1 cellular context compared by ENCODE assay signal in the genomic region with DNA sequence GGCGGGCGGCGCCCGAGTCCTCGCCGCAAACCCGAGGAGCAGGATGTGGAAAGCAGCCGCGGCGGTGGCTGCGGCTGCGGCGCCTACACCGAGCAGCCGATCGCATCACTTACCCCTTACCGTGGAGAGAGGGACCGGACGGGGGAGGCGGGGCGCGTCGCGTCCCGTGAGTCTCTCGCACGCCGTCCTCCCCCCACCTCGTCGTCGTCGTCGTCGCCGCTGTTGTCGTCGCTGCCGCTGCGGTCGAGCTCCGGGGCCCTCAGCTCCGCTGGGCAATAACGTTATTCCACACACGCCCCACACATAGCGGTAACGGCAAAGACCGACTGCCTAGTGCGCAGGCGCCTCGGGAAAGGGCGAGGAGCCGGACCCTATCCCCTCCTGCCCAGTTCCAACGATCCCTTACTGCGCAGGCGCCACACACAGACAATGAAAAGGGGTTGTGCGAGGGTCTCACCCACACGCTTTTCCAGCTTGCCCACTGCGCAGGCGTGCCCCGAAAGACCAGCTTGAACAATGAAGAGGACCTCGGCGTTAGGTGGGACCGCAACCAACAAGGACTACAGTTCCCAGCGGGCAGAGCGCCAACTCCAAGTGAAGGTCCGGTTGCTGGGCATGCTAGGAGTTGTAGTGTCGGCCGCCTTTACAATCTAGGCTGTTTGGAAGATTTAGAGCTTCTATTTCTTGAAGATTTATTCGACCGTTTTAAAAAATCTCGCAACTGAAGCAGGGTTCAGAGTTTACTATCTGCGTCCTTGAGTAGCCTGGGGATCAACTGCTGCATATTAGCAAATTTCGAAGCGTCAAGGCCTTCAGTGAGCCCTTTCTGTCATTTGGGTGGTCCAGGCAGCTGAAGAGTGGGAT.
TF ChIP-seq lines count a peak whose summit lies in the region.

A gene (minus strand): TSS at position 355 of the 864 bp plus-strand sequence. CDS start 30,001 bp downstream, outside the sequence.

TF ChIP-seq in K562, 482 proteins besides CTCF, POLR2A, EP300 and RAD21 (continued from another document and continues in another):
- TF ChIP-seq FOXM1 (IDR thresholded peaks at IDR 0.05; ENCODE audit: low read depth) (no peak), FOXM1 (CRISPR knock-in tag; IDR thresholded peaks at IDR 0.05; ENCODE audit: low read depth) (0 out of 2 replicates have a peak, but pooled peaks have one; percentile 34), FOS (IDR thresholded peaks at IDR 0.05; ENCODE audit: extremely low read depth, insufficient read length) (no peak), ZNF764 (CRISPR knock-in tag; IDR thresholded peaks at IDR 0.05; ENCODE audit: low read depth) (no peak), POU5F1 (IDR thresholded peaks at IDR 0.05; ENCODE audit: borderline replicate concordance, low read depth, low read length, partially characterized antibody) (no peak), L3MBTL2 (IDR thresholded peaks at IDR 0.05) (peak; percentile 58), FOSL1 (tag; conservative IDR thresholded peaks at IDR 0.05) (no peak), ZNF699 (CRISPR knock-in tag; IDR thresholded peaks at IDR 0.05; ENCODE audit: insufficient replicate concordance) (no peak), RBM15 (IDR thresholded peaks at IDR 0.05; ENCODE audit: insufficient read depth, low read length) (no peak), ELF1 (tag; IDR thresholded peaks at IDR 0.05) (no peak), NELFE (IDR thresholded peaks at IDR 0.05; ENCODE audit: insufficient read depth, insufficient read length) (no peak), MTA3 (IDR thresholded peaks at IDR 0.05; ENCODE audit: borderline replicate concordance) (peak; percentile 64), GTF2F1 (IDR thresholded peaks at IDR 0.05; ENCODE audit: low read depth, low read length) (no peak), DACH1 (IDR thresholded peaks at IDR 0.05; ENCODE audit: partially characterized antibody) (no peak), SP2 (IDR thresholded peaks at IDR 0.05; ENCODE audit: extremely low read depth, low read depth, low read length, poor library complexity, severe bottlenecking) (no peak), POLR2G (IDR thresholded peaks at IDR 0.05; ENCODE audit: low read depth, low read length) (peak; percentile 91), RHOXF2B (CRISPR knock-in tag; conservative IDR thresholded peaks at IDR 0.05) (no peak), KLF13 (tag; IDR thresholded peaks at IDR 0.05; ENCODE audit: borderline replicate concordance, low read depth) (peak; percentile 56; the same call in 1 of the 2 replicates), JUND (IDR thresholded peaks at IDR 0.05; ENCODE audit: borderline replicate concordance, low read depth, low read length) (0 out of 2 replicates have a peak, but pooled peaks have one; percentile 55), JUND (tag; IDR thresholded peaks at IDR 0.05; ENCODE audit: borderline replicate concordance, low read depth, low read length) (peak; percentile 26; the same call in 1 of the 3 replicates), ESRRB (CRISPR knock-in tag; IDR thresholded peaks at IDR 0.05; ENCODE audit: borderline replicate concordance) (no peak), ZNF197 (CRISPR knock-in tag; IDR thresholded peaks at IDR 0.05; ENCODE audit: low read depth) (peak; percentile 87), ZNF436 (CRISPR knock-in tag; IDR thresholded peaks at IDR 0.05) (no peak), DDX20 (tag; IDR thresholded peaks at IDR 0.05; ENCODE audit: low read depth) (no peak), IRF2 (CRISPR knock-in tag; IDR thresholded peaks at IDR 0.05) (no peak), HNRNPL (IDR thresholded peaks at IDR 0.05; ENCODE audit: low read depth, low read length) (0 out of 2 replicates have a peak, but pooled peaks have one; percentile 19), ZFPM2 (CRISPR knock-in tag; IDR thresholded peaks at IDR 0.05) (no peak)
- TF ChIP-seq, protein P1, sequence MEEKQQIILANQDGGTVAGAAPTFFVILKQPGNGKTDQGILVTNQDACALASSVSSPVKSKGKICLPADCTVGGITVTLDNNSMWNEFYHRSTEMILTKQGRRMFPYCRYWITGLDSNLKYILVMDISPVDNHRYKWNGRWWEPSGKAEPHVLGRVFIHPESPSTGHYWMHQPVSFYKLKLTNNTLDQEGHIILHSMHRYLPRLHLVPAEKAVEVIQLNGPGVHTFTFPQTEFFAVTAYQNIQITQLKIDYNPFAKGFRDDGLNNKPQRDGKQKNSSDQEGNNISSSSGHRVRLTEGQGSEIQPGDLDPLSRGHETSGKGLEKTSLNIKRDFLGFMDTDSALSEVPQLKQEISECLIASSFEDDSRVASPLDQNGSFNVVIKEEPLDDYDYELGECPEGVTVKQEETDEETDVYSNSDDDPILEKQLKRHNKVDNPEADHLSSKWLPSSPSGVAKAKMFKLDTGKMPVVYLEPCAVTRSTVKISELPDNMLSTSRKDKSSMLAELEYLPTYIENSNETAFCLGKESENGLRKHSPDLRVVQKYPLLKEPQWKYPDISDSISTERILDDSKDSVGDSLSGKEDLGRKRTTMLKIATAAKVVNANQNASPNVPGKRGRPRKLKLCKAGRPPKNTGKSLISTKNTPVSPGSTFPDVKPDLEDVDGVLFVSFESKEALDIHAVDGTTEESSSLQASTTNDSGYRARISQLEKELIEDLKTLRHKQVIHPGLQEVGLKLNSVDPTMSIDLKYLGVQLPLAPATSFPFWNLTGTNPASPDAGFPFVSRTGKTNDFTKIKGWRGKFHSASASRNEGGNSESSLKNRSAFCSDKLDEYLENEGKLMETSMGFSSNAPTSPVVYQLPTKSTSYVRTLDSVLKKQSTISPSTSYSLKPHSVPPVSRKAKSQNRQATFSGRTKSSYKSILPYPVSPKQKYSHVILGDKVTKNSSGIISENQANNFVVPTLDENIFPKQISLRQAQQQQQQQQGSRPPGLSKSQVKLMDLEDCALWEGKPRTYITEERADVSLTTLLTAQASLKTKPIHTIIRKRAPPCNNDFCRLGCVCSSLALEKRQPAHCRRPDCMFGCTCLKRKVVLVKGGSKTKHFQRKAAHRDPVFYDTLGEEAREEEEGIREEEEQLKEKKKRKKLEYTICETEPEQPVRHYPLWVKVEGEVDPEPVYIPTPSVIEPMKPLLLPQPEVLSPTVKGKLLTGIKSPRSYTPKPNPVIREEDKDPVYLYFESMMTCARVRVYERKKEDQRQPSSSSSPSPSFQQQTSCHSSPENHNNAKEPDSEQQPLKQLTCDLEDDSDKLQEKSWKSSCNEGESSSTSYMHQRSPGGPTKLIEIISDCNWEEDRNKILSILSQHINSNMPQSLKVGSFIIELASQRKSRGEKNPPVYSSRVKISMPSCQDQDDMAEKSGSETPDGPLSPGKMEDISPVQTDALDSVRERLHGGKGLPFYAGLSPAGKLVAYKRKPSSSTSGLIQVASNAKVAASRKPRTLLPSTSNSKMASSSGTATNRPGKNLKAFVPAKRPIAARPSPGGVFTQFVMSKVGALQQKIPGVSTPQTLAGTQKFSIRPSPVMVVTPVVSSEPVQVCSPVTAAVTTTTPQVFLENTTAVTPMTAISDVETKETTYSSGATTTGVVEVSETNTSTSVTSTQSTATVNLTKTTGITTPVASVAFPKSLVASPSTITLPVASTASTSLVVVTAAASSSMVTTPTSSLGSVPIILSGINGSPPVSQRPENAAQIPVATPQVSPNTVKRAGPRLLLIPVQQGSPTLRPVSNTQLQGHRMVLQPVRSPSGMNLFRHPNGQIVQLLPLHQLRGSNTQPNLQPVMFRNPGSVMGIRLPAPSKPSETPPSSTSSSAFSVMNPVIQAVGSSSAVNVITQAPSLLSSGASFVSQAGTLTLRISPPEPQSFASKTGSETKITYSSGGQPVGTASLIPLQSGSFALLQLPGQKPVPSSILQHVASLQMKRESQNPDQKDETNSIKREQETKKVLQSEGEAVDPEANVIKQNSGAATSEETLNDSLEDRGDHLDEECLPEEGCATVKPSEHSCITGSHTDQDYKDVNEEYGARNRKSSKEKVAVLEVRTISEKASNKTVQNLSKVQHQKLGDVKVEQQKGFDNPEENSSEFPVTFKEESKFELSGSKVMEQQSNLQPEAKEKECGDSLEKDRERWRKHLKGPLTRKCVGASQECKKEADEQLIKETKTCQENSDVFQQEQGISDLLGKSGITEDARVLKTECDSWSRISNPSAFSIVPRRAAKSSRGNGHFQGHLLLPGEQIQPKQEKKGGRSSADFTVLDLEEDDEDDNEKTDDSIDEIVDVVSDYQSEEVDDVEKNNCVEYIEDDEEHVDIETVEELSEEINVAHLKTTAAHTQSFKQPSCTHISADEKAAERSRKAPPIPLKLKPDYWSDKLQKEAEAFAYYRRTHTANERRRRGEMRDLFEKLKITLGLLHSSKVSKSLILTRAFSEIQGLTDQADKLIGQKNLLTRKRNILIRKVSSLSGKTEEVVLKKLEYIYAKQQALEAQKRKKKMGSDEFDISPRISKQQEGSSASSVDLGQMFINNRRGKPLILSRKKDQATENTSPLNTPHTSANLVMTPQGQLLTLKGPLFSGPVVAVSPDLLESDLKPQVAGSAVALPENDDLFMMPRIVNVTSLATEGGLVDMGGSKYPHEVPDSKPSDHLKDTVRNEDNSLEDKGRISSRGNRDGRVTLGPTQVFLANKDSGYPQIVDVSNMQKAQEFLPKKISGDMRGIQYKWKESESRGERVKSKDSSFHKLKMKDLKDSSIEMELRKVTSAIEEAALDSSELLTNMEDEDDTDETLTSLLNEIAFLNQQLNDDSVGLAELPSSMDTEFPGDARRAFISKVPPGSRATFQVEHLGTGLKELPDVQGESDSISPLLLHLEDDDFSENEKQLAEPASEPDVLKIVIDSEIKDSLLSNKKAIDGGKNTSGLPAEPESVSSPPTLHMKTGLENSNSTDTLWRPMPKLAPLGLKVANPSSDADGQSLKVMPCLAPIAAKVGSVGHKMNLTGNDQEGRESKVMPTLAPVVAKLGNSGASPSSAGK (IDR thresholded peaks at IDR 0.05) = no peak
- TF ChIP-seq, protein P2, sequence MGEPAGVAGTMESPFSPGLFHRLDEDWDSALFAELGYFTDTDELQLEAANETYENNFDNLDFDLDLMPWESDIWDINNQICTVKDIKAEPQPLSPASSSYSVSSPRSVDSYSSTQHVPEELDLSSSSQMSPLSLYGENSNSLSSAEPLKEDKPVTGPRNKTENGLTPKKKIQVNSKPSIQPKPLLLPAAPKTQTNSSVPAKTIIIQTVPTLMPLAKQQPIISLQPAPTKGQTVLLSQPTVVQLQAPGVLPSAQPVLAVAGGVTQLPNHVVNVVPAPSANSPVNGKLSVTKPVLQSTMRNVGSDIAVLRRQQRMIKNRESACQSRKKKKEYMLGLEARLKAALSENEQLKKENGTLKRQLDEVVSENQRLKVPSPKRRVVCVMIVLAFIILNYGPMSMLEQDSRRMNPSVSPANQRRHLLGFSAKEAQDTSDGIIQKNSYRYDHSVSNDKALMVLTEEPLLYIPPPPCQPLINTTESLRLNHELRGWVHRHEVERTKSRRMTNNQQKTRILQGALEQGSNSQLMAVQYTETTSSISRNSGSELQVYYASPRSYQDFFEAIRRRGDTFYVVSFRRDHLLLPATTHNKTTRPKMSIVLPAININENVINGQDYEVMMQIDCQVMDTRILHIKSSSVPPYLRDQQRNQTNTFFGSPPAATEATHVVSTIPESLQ (CRISPR knock-in tag; IDR thresholded peaks at IDR 0.05) = no peak
- TF ChIP-seq, protein P3, sequence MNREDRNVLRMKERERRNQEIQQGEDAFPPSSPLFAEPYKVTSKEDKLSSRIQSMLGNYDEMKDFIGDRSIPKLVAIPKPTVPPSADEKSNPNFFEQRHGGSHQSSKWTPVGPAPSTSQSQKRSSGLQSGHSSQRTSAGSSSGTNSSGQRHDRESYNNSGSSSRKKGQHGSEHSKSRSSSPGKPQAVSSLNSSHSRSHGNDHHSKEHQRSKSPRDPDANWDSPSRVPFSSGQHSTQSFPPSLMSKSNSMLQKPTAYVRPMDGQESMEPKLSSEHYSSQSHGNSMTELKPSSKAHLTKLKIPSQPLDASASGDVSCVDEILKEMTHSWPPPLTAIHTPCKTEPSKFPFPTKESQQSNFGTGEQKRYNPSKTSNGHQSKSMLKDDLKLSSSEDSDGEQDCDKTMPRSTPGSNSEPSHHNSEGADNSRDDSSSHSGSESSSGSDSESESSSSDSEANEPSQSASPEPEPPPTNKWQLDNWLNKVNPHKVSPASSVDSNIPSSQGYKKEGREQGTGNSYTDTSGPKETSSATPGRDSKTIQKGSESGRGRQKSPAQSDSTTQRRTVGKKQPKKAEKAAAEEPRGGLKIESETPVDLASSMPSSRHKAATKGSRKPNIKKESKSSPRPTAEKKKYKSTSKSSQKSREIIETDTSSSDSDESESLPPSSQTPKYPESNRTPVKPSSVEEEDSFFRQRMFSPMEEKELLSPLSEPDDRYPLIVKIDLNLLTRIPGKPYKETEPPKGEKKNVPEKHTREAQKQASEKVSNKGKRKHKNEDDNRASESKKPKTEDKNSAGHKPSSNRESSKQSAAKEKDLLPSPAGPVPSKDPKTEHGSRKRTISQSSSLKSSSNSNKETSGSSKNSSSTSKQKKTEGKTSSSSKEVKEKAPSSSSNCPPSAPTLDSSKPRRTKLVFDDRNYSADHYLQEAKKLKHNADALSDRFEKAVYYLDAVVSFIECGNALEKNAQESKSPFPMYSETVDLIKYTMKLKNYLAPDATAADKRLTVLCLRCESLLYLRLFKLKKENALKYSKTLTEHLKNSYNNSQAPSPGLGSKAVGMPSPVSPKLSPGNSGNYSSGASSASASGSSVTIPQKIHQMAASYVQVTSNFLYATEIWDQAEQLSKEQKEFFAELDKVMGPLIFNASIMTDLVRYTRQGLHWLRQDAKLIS (CRISPR knock-in tag; IDR thresholded peaks at IDR 0.05) = 0 out of 2 replicates have a peak, but pooled peaks have one; percentile 59
- TF ChIP-seq, protein P4, sequence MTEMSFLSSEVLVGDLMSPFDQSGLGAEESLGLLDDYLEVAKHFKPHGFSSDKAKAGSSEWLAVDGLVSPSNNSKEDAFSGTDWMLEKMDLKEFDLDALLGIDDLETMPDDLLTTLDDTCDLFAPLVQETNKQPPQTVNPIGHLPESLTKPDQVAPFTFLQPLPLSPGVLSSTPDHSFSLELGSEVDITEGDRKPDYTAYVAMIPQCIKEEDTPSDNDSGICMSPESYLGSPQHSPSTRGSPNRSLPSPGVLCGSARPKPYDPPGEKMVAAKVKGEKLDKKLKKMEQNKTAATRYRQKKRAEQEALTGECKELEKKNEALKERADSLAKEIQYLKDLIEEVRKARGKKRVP (CRISPR knock-in tag; IDR thresholded peaks at IDR 0.05) = peak; percentile 57; the same call in 1 of the 2 replicates
- TF ChIP-seq, protein P5, sequence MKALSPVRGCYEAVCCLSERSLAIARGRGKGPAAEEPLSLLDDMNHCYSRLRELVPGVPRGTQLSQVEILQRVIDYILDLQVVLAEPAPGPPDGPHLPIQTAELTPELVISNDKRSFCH (CRISPR knock-in tag; IDR thresholded peaks at IDR 0.05) = no peak
- TF ChIP-seq, protein P5 (tag; IDR thresholded peaks at IDR 0.05) = peak; percentile 67
- TF ChIP-seq, protein P6, sequence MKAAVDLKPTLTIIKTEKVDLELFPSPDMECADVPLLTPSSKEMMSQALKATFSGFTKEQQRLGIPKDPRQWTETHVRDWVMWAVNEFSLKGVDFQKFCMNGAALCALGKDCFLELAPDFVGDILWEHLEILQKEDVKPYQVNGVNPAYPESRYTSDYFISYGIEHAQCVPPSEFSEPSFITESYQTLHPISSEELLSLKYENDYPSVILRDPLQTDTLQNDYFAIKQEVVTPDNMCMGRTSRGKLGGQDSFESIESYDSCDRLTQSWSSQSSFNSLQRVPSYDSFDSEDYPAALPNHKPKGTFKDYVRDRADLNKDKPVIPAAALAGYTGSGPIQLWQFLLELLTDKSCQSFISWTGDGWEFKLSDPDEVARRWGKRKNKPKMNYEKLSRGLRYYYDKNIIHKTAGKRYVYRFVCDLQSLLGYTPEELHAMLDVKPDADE (conservative IDR thresholded peaks at IDR 0.05; ENCODE audit: control insufficient read depth, low read depth, low read length) = peak; percentile 96
